1 cellular context compared by ENCODE assay signal in the genomic region with DNA sequence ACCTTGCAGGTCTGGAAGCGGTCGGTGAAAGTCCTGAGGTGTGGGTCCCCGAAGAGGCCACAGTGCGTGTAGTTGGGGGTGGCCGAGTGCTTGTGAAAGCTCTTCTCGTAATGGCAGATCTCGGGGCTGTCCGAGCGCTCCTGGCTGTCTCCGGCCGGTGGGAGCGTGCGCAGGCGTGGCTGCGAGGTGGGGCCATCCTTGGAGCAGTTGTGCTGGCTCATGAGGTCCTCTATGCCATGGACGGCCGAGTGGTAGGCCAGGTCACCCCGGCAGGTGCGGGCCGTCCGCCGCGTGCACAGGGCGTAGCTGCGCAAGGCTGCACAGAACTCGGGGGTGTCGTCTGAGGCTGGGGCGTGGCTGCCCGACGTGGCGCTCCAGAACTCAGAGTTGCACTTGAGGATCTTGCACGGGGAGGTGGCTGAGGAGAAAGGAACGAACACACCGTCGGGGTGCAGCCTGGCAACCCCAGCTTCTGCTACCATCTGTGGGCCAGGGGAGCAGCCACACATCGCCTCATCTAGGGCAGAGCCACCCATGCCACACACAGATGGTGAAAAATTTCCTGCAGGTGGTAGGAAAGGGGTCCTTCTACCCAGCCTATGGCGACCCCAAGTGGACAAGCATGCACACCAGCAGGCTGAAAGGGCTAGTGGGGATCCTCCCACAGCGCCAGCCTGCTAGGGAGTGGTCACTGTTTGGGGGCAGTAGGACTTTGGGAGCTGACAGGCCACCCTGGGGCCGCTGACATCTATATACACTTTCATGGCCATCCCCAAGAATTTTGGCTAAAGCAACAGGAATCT.
TF ChIP-seq lines count a peak whose summit lies in the region.

No MANE protein-coding gene starts in this region.

TF ChIP-seq in GM23338, 12 proteins besides CTCF, POLR2A, EP300 and RAD21 (continued from another document):
- TF ChIP-seq REST (IDR thresholded peaks at IDR 0.05; ENCODE audit: unreplicated experiment) (no peak), CREB1 (CRISPR knock-in tag; IDR thresholded peaks at IDR 0.05; ENCODE audit: low read depth) (no peak), EZH2 (IDR thresholded peaks at IDR 0.05; ENCODE audit: low read depth, unreplicated experiment) (no peak), JUNB (IDR thresholded peaks at IDR 0.05; ENCODE audit: unreplicated experiment) (no peak), ZNF462 (CRISPR knock-in tag; IDR thresholded peaks at IDR 0.05) (no peak)
TF ChIP-seq in GM23338: peak in this region for 0.
